In genomic region chr22:44182591-44183588, GRCh38 we compare ENCODE assay signal across 8 cellular contexts. TPM values are rescaled to one million over a fixed set of nuclear protein-coding genes. Genes with fewer than 3 reads are reported as not detected.
DNase-seq lines count a peak whose midpoint lies in the region; ATAC-seq and TF ChIP-seq lines count a peak whose summit lies in the region.

No MANE protein-coding gene starts in this region.

- H3K27ac ChIP-seq in layer of hippocampus (ENCODE audit: low read depth, low read length) (peak overlapping the region; percentile 73), testis (peak overlapping the region in 1 of 2 donors; percentile 45)

- no peaks in the 10 kb centered on the region for H3K36me3 ChIP-seq in testis (ENCODE audit: low read depth, missing control alignments)

- intact Hi-C loops in testis (cut with DNase I; ENCODE audit: low total_unique reads): no loop called here

- peak; percentile 42 for ATAC-seq in HG03460 (IDR thresholded peaks at IDR 0.05; ENCODE audit: unreplicated experiment)
- ATAC-seq in HG03280 (IDR thresholded peaks at IDR 0.05; ENCODE audit: unreplicated experiment): no peak

- H3K4me3 ChIP-seq in testis: no peak overlapping the region

- no peak for TF ChIP-seq CTCF in testis (IDR thresholded peaks at IDR 0.05)

- no peaks in the 10 kb centered on the region for H3K4me1 ChIP-seq in testis

- no peak for TF ChIP-seq POLR2A in testis (IDR thresholded peaks at IDR 0.05)

- WGBS in testis, 2 donors: 76 to 79% methylated on average over 22 to 23 of the region's 25 CpGs

- H3K9me3 ChIP-seq in testis: no peaks in the 10 kb centered on the region

- DNase-seq in activated CD8-positive, alpha-beta memory T cell treated with anti-CD3 and anti-CD28 coated beads, Interleukin-2, amount 50 U/mL, for 48 hours: peak; percentile 74
- DNase-seq in testis (peak; percentile 40), ecto neural progenitor cell (ENCODE audit: low spot score) (no peak), NCI-H1105 (lab: John Stamatoyannopoulos, UW) (no peak), cortex of kidney (lab: John Stamatoyannopoulos, UW) (no peak)

- H3K27me3 ChIP-seq in layer of hippocampus (ENCODE audit: control insufficient read depth, insufficient read depth, low read length) (peaks cover 2% of the 10 kb centered on the region), testis (no peaks in the 10 kb centered on the region)

RNA-seq across cellular contexts. Expression of gene PARVG, which starts 2.2 kb away (rescaled TPM):
- total RNA-seq in testis: 10 to 100 TPM in 1 of 2 donors, 1 to 10 TPM in 1; 9.7 to 14.1 TPM
- 7.2 TPM for polyA plus RNA-seq in testis (ENCODE audit: insufficient read depth, low read depth, low replicate concordance)

Comparison
In these comparisons a context has a peak if more than half of its experiments do, and no peak if none do; other contexts are left out.
1. DNase-seq: peak in activated CD8-positive, alpha-beta memory T cell treated with anti-CD3 and anti-CD28 coated beads, Interleukin-2, amount 50 U/mL, for 48 hours (single experiment) and testis (single experiment); none in ecto neural progenitor cell (single experiment), NCI-H1105 (single experiment) and cortex of kidney (single experiment).